Comparison of ENCODE assay signal across 1 cellular context in the genomic region with DNA sequence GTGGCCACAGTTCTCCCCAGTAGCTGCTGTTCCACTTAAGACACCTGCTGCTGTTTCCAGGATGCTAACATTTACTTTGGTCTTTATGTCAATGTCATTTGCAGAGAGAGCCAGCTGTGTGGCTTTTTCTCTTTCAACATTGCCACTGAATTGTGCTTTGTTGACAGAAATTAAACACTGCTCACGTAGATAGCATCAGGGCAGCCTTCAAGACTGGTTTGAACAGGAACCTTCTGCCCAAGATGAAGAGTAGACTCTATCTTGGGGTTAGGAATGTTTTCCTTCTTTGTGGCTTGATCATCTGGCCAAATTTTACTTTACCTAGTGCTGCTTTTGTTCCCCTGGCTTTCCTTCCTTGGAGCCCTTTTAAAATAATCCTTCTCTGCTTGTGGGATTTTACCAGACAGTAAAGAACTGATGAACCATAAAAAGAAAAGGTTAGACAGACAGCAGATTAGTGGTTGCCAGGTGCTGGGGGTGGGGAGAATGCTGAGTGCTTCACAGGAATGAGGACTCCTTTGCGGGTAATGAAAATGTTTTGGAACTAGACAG.
TF ChIP-seq lines count a peak whose summit lies in the region.

No MANE protein-coding gene starts in this region.

TF ChIP-seq in HepG2, 621 proteins besides CTCF, POLR2A, EP300 and RAD21 (continues in another document):
- TF ChIP-seq, protein P1, sequence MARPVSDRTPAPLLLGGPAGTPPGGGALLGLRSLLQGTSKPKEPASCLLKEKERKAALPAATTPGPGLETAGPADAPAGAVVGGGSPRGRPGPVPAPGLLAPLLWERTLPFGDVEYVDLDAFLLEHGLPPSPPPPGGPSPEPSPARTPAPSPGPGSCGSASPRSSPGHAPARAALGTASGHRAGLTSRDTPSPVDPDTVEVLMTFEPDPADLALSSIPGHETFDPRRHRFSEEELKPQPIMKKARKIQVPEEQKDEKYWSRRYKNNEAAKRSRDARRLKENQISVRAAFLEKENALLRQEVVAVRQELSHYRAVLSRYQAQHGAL (CRISPR knock-in tag; IDR thresholded peaks at IDR 0.05; ENCODE audit: not compliant biosample characterization): no peak
- TF ChIP-seq EEA1 (CRISPR knock-in tag; IDR thresholded peaks at IDR 0.05; ENCODE audit: borderline replicate concordance): no peak
- no peak for TF ChIP-seq IRF1 (CRISPR knock-in tag; IDR thresholded peaks at IDR 0.05; ENCODE audit: low read depth)
- peak; percentile 72; the same call in 1 of the 2 replicates for TF ChIP-seq THRA (CRISPR knock-in tag; IDR thresholded peaks at IDR 0.05; ENCODE audit: borderline replicate concordance)
- TF ChIP-seq PAWR (CRISPR knock-in tag; IDR thresholded peaks at IDR 0.05; ENCODE audit: borderline replicate concordance): no peak
- TF ChIP-seq CBX2 (IDR thresholded peaks at IDR 0.05; ENCODE audit: low read depth, low read length): no peak
- no peak for TF ChIP-seq CBX2 (CRISPR knock-in tag; IDR thresholded peaks at IDR 0.05; ENCODE audit: low read depth)
- no peak for TF ChIP-seq MZF1 (CRISPR knock-in tag; IDR thresholded peaks at IDR 0.05; ENCODE audit: borderline replicate concordance)
- TF ChIP-seq, protein P2, sequence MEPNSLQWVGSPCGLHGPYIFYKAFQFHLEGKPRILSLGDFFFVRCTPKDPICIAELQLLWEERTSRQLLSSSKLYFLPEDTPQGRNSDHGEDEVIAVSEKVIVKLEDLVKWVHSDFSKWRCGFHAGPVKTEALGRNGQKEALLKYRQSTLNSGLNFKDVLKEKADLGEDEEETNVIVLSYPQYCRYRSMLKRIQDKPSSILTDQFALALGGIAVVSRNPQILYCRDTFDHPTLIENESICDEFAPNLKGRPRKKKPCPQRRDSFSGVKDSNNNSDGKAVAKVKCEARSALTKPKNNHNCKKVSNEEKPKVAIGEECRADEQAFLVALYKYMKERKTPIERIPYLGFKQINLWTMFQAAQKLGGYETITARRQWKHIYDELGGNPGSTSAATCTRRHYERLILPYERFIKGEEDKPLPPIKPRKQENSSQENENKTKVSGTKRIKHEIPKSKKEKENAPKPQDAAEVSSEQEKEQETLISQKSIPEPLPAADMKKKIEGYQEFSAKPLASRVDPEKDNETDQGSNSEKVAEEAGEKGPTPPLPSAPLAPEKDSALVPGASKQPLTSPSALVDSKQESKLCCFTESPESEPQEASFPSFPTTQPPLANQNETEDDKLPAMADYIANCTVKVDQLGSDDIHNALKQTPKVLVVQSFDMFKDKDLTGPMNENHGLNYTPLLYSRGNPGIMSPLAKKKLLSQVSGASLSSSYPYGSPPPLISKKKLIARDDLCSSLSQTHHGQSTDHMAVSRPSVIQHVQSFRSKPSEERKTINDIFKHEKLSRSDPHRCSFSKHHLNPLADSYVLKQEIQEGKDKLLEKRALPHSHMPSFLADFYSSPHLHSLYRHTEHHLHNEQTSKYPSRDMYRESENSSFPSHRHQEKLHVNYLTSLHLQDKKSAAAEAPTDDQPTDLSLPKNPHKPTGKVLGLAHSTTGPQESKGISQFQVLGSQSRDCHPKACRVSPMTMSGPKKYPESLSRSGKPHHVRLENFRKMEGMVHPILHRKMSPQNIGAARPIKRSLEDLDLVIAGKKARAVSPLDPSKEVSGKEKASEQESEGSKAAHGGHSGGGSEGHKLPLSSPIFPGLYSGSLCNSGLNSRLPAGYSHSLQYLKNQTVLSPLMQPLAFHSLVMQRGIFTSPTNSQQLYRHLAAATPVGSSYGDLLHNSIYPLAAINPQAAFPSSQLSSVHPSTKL (CRISPR knock-in tag; IDR thresholded peaks at IDR 0.05): peak; percentile 88
- TF ChIP-seq ZNF260 (CRISPR knock-in tag; IDR thresholded peaks at IDR 0.05; ENCODE audit: borderline replicate concordance, low read depth): no peak
- no peak for TF ChIP-seq ZNF83 (CRISPR knock-in tag; IDR thresholded peaks at IDR 0.05; ENCODE audit: borderline replicate concordance)
- no peak for TF ChIP-seq CREBL2 (CRISPR knock-in tag; IDR thresholded peaks at IDR 0.05; ENCODE audit: borderline replicate concordance)
- TF ChIP-seq ARID3A (IDR thresholded peaks at IDR 0.05; ENCODE audit: low read depth, low read length): no peak
- no peak for TF ChIP-seq ZNF33B (CRISPR knock-in tag; IDR thresholded peaks at IDR 0.05)
- peak; percentile 67; the same call in 1 of the 2 replicates for TF ChIP-seq ZNF609 (CRISPR knock-in tag; IDR thresholded peaks at IDR 0.05; ENCODE audit: borderline replicate concordance)
- TF ChIP-seq ZNF777 (CRISPR knock-in tag; IDR thresholded peaks at IDR 0.05): no peak
- TF ChIP-seq POLR2G (IDR thresholded peaks at IDR 0.05; ENCODE audit: low read depth, low read length): peak; percentile 44; the same call in 1 of the 2 replicates
- no peak for TF ChIP-seq ZNF639 (CRISPR knock-in tag; conservative IDR thresholded peaks at IDR 0.05)
- TF ChIP-seq SNRNP70 (IDR thresholded peaks at IDR 0.05; ENCODE audit: low read depth, low read length): no peak
- TF ChIP-seq MIER3 (CRISPR knock-in tag; IDR thresholded peaks at IDR 0.05; ENCODE audit: borderline replicate concordance): peak; percentile 18; the same call in 1 of the 2 replicates
- no peak for TF ChIP-seq TEF (CRISPR knock-in tag; IDR thresholded peaks at IDR 0.05)
- 0 out of 2 replicates have a peak, but pooled peaks have one; percentile 40 for TF ChIP-seq POGZ (CRISPR knock-in tag; IDR thresholded peaks at IDR 0.05)
- TF ChIP-seq, protein P3, sequence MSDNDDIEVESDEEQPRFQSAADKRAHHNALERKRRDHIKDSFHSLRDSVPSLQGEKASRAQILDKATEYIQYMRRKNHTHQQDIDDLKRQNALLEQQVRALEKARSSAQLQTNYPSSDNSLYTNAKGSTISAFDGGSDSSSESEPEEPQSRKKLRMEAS (IDR thresholded peaks at IDR 0.05): no peak
- TF ChIP-seq ZNF138 (CRISPR knock-in tag; IDR thresholded peaks at IDR 0.05; ENCODE audit: low read depth): no peak
- no peak for TF ChIP-seq E2F2 (CRISPR knock-in tag; IDR thresholded peaks at IDR 0.05; ENCODE audit: borderline replicate concordance)
- TF ChIP-seq HHEX (CRISPR knock-in tag; IDR thresholded peaks at IDR 0.05): no peak
